Comparison of ENCODE assay signal across 8 cellular contexts in the genomic region with DNA sequence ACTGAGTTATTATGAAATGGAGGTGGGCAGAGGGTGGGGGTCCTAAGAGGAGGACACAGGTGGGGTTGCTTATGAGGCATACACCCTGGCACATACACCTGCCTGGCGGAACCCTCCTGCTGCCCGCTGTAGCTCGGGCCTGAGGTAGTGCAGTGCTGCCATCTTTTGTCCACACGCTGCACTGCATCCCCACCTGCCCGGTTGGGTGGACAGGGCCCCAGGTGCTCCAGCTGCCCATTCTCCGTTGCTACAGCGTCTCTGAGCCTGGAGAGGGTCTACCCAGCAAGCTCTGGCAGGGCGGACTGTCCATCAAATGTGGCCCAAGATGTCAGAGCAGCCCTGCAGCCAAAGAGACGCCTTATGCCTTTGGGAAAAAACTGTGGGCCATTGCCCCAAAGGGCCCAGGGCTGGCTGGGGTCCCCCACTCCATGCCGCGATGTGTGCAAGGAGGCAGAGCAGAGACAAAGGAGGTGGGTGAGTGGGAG.
DNase-seq lines count a peak whose midpoint lies in the region; ATAC-seq and TF ChIP-seq lines count a peak whose summit lies in the region.

No MANE protein-coding gene starts in this region.

- H3K27me3 ChIP-seq in heart right ventricle = peaks cover 0 to 43% (median 5%) of the 10 kb centered on the region in 7 donors

- WGBS in heart right ventricle, 2 donors = 23 to 24% methylated on average over 11 of the region's 11 CpGs

- H3K4me3 ChIP-seq in heart right ventricle = no peak overlapping the region

- H3K36me3 ChIP-seq in heart right ventricle = no peaks in the 10 kb centered on the region

- H3K4me3 Mint-ChIP-seq in WTC11 = no peak overlapping the region

- CTCF ChIA-PET in WTC11 (lab: Charles Lee) = interaction anchor here (0.5 to 2.9 kb wide), 55 partner anchors 9 to 651 kb away, joined by 3 to 57 read pairs (median 6); no protein-coding TSS in a partner anchor

- H3K9me3 ChIP-seq in heart right ventricle = peaks cover 0 to 14% (median 6%) of the 10 kb centered on the region in 11 donors

- H3K36me3 Mint-ChIP-seq in WTC11 = no peaks in the 10 kb centered on the region

- TF ChIP-seq CTCF in WTC11 (IDR thresholded peaks at IDR 0.05) (peak; percentile 80), heart right ventricle (IDR thresholded peaks at IDR 0.05) (peak; percentile 38 to 76 (median 69))

- H3K4me1 Mint-ChIP-seq in WTC11 = peaks cover 6% of the 10 kb centered on the region

- POLR2A ChIA-PET in WTC11 (lab: Charles Lee) = no interaction called here

- DNase-seq in stimulated activated CD4-positive, alpha-beta T cell treated with anti-CD3 and anti-CD28 coated beads, Interleukin-12 subunit alpha, Interleukin-12 subunit beta, amount 100 ng/mL, for 48 hours (ENCODE audit: low read depth in 2 of 3, low spot score in 1 of 3) = peak in 2 of 3 donors; percentile 12 to 13
- no peak for DNase-seq in stimulated activated CD4-positive, alpha-beta T cell treated with anti-CD3 and anti-CD28 coated beads, Interleukin-12 subunit alpha, Interleukin-12 subunit beta, amount 100 ng/mL, for 4 hours
- DNase-seq in NCI-H1417 (lab: John Stamatoyannopoulos, UW) = peak; percentile 66 to 87 (median 71)
- DNase-seq in WTC11 (ENCODE audit: low spot score) = peak; percentile 85
- peak; percentile 9 to 25 for DNase-seq in heart right ventricle
- DNase-seq in stimulated activated CD4-positive, alpha-beta T cell treated with anti-CD3 and anti-CD28 coated beads, TNF-alpha, amount 100 ng/mL, for 48 hours (ENCODE audit: low read depth in 3 of 3) = peak in 2 of 3 donors; percentile 0 to 23

- peak; percentile 93 for ATAC-seq in WTC11
- peak; percentile 33 to 80 (median 54) for ATAC-seq in heart right ventricle
- ATAC-seq in HG03521 (IDR thresholded peaks at IDR 0.05; ENCODE audit: unreplicated experiment) = no peak
- ATAC-seq in HG03095 (IDR thresholded peaks at IDR 0.05; ENCODE audit: unreplicated experiment) = no peak

- no peaks in the 10 kb centered on the region; the same call in 1 of the 2 replicates for H3K27me3 Mint-ChIP-seq in WTC11 (ENCODE audit: low read depth)

- H3K27ac Mint-ChIP-seq in WTC11 = no peak overlapping the region

- no peak overlapping the region for H3K27ac ChIP-seq in heart right ventricle

- H3K4me1 ChIP-seq in heart right ventricle = no peaks in the 10 kb centered on the region

- H3K9me3 Mint-ChIP-seq in WTC11 = peaks cover 5% of the 10 kb centered on the region

- intact Hi-C loops in heart right ventricle (cut with DNase I) = loop anchor here in 7 of 10 donors (2.0 to 10.0 kb wide), 5 partner anchors 184 to 199 kb away; no protein-coding TSS in a partner anchor

TF ChIP-seq in WTC11, 78 proteins besides CTCF, POLR2A, EP300 and RAD21 (continues in another document):
- TF ChIP-seq ZNF532 (CRISPR knock-in tag; IDR thresholded peaks at IDR 0.05; ENCODE audit: borderline replicate concordance) (no peak), ZNF671 (CRISPR knock-in tag; IDR thresholded peaks at IDR 0.05) (no peak), ZNF219 (CRISPR knock-in tag; IDR thresholded peaks at IDR 0.05; ENCODE audit: borderline replicate concordance) (no peak), EMX1 (CRISPR knock-in tag; IDR thresholded peaks at IDR 0.05) (no peak), GTF2I (CRISPR knock-in tag; conservative IDR thresholded peaks at IDR 0.05) (no peak), JUN (CRISPR knock-in tag; IDR thresholded peaks at IDR 0.05) (no peak), IRF2 (CRISPR knock-in tag; IDR thresholded peaks at IDR 0.05; ENCODE audit: borderline replicate concordance, low read depth) (no peak), ZNF423 (CRISPR knock-in tag; IDR thresholded peaks at IDR 0.05) (no peak), KAT7 (CRISPR knock-in tag; IDR thresholded peaks at IDR 0.05; ENCODE audit: borderline replicate concordance) (no peak), AFF4 (CRISPR knock-in tag; IDR thresholded peaks at IDR 0.05; ENCODE audit: borderline replicate concordance) (no peak), SMAD4 (CRISPR knock-in tag; IDR thresholded peaks at IDR 0.05) (no peak)
- TF ChIP-seq, protein P1, sequence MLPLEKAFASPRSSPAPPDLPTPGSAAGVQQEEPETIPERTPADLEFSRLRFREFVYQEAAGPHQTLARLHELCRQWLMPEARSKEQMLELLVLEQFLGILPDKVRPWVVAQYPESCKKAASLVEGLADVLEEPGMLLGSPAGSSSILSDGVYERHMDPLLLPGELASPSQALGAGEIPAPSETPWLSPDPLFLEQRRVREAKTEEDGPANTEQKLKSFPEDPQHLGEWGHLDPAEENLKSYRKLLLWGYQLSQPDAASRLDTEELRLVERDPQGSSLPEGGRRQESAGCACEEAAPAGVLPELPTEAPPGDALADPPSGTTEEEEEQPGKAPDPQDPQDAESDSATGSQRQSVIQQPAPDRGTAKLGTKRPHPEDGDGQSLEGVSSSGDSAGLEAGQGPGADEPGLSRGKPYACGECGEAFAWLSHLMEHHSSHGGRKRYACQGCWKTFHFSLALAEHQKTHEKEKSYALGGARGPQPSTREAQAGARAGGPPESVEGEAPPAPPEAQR (CRISPR knock-in tag; IDR thresholded peaks at IDR 0.05) = no peak

Comparison
In these comparisons a context has a peak if more than half of its experiments do, and no peak if none do; other contexts are left out.
1. ATAC-seq: peak in WTC11 (single experiment) and heart right ventricle (8 of 8); none in HG03521 (single experiment) and HG03095 (single experiment).